Comparison of ENCODE assay signal across 8 cellular contexts in genomic region chr4:110518889-110519490, GRCh38. TPM values are rescaled to one million over a fixed set of nuclear protein-coding genes. Genes with fewer than 3 reads are reported as not detected.
DNase-seq lines count a peak whose midpoint lies in the region; ATAC-seq, FAIRE-seq and TF ChIP-seq lines count a peak whose summit lies in the region.

No MANE protein-coding gene starts in this region.

- TF ChIP-seq CTCF in neural cell (IDR thresholded peaks at IDR 0.05; ENCODE audit: poor library complexity, severe bottlenecking) (peak; percentile 53), omental fat pad (IDR thresholded peaks at IDR 0.05) (no peak)

- H3K27me3 Mint-ChIP-seq in T-helper 17 cell: peaks cover 31% of the 10 kb centered on the region

- no peak overlapping the region for H2AFZ ChIP-seq in neural cell (ENCODE audit: low read depth, low read length)

- H3K36me3 Mint-ChIP-seq in T-helper 17 cell (ENCODE audit: low read depth): no peaks in the 10 kb centered on the region

- no peaks in the 10 kb centered on the region for H3K27me3 ChIP-seq in neural cell (ENCODE audit: insufficient read depth, low read depth, low read length)

- no peak overlapping the region for H3K4me3 Mint-ChIP-seq in T-helper 17 cell

- peak; percentile 42 for DNase-seq in EH (ENCODE audit: low read depth)
- DNase-seq in OCI-M1 (lab: John Stamatoyannopoulos, UW): peak; percentile 59
- no peak for DNase-seq in omental fat pad (ENCODE audit: low spot score)
- no peak for DNase-seq in T-helper 17 cell

- H3K36me3 ChIP-seq in neural cell (ENCODE audit: insufficient read depth, low read length): no peaks in the 10 kb centered on the region

- H3K9me2 ChIP-seq in neural cell (ENCODE audit: insufficient read depth, low read length): no peaks in the 10 kb centered on the region

- H4K20me1 ChIP-seq in neural cell (ENCODE audit: insufficient read depth): no peaks in the 10 kb centered on the region

- FAIRE-seq in A204.1 (lab: Jason Lieb, UNC) (peak; percentile 53), colon (lab: Jason Lieb, UNC) (peak; percentile 58)

- no peak for TF ChIP-seq EP300 in neural cell (conservative IDR thresholded peaks at IDR 0.05; ENCODE audit: poor library complexity, severe bottlenecking)

- H3K9me3 ChIP-seq in neural cell (ENCODE audit: low read length) (no peaks in the 10 kb centered on the region), T-helper 17 cell (ENCODE audit: control insufficient read depth, low read length, poor library complexity, severe bottlenecking) (no peaks in the 10 kb centered on the region)

- no peak overlapping the region for H3K27ac Mint-ChIP-seq in T-helper 17 cell

- H3K27ac ChIP-seq in neural cell (ENCODE audit: low read length): no peak overlapping the region

- H3F3A ChIP-seq in neural cell (ENCODE audit: insufficient read depth, low read length, poor library complexity, severe bottlenecking): no peaks in the 10 kb centered on the region

- no peaks in the 10 kb centered on the region for H3K79me2 ChIP-seq in neural cell (replicated peaks; ENCODE audit: insufficient read depth, low read length)

- H3K4me2 ChIP-seq in neural cell (ENCODE audit: low read length): no peak overlapping the region

- no peak overlapping the region for H3K9ac ChIP-seq in neural cell (ENCODE audit: low read length)

- no peak for ATAC-seq in omental fat pad (ENCODE audit: low FRiP score)
- ATAC-seq in T-helper 17 cell: no peak
- ATAC-seq in GM19452 (IDR thresholded peaks at IDR 0.05; ENCODE audit: unreplicated experiment): no peak

- TF ChIP-seq RAD21 in neural cell (conservative IDR thresholded peaks at IDR 0.05): no peak

- peaks cover 9% of the 10 kb centered on the region for H3K4me1 Mint-ChIP-seq in T-helper 17 cell

- H3K4me3 ChIP-seq in neural cell (ENCODE audit: low read length): no peak overlapping the region

TF ChIP-seq in neural cell, 6 proteins besides CTCF, POLR2A, EP300 and RAD21:
- TF ChIP-seq SMC3 (conservative IDR thresholded peaks at IDR 0.05; ENCODE audit: poor library complexity) (peak; percentile 47), REST (IDR thresholded peaks at IDR 0.05; ENCODE audit: borderline replicate concordance) (no peak)
TF ChIP-seq in neural cell: peak in this region for 1.

RNA-seq across cellular contexts. Expression of gene ENPEP, which starts 43.0 kb away (rescaled TPM):
- polyA plus RNA-seq in neural cell: 0.06 TPM in 1 of 2 replicates, not detected in the other
- not detected in 2 replicates for polyA minus RNA-seq in neural cell
- total RNA-seq in omental fat pad (10 to 100 TPM in 3 of 4 donors, 1 to 10 TPM in 1; 7.5 to 30.3 (median 15.7) TPM), T-helper 17 cell (not detected)

Comparison
In these comparisons a context has a peak if more than half of its experiments do, and no peak if none do; other contexts are left out.
1. DNase-seq: peak in EH (single experiment) and OCI-M1 (single experiment); none in omental fat pad (single experiment) and T-helper 17 cell (0 of 3).
2. RNA of gene ENPEP, which starts 43.0 kb away (total RNA-seq): 7.5 to 30.3 TPM in omental fat pad; not detected in T-helper 17 cell; every median in the first group is over 4 times any median in the second.